Comparison of ENCODE assay signal across 8 cellular contexts in the genomic region with DNA sequence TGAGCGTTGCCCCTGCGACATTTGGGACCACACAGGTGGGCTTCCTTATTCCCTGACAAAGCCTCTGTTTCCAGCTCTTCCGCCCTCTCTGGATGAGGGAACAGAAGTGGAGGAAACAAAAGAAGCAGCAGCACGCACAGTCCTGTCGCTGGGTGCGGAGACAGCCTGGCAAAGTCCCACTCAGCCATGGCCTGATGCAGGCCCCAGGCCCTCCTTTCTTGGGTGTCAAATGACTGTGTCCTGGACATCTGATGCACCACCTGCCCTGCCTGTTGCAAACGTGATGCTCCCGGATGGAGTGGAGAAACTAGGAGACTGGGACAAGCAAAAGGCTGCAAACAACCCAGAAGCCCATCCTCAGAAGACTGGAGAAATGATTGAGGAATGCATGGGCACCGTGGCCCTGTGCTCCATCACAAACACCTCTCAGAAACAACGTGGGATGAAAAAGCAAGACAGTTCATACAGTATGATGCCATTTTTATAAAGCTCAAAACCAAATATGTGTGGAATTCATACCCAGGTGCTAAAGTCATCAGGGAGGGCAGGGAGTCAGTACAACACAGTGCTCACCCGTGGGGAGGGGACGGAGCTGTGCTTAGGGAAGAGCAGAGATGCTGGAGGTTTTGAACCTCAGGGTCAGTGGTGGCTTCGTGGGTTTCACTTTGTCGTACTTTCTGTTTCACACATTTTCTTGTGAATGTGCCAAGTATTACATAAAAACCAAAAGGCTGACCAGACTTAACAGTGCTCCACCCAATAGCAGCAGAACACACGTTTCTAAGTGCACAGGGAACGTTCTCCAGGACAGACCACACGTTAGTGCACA. TPM values are rescaled to one million over a fixed set of nuclear protein-coding genes. Genes with fewer than 3 reads are reported as not detected.
A peak's percentile ranks its signal among the peaks of the same experiment; 100 is the strongest.
DNase-seq lines count a peak whose midpoint lies in the region; ATAC-seq and TF ChIP-seq lines count a peak whose summit lies in the region.

No MANE protein-coding gene starts in this region.

- H3K4me3 ChIP-seq in RWPE2 (ENCODE audit: severe bottlenecking) (no peak overlapping the region), rectal smooth muscle tissue (ENCODE audit: low read length) (no peak overlapping the region)

- no peak for TF ChIP-seq POLR2A in erythroblast (IDR thresholded peaks at IDR 0.05; ENCODE audit: low read length)

- DNase-seq in activated CD8-positive, alpha-beta memory T cell treated with anti-CD3 and anti-CD28 coated beads, Interleukin-2, amount 10 ng/mL, durations not matched to agents 7 days and 5 days = peak; percentile 77
- DNase-seq in activated CD8-positive, alpha-beta memory T cell treated with anti-CD3 and anti-CD28 coated beads, Interleukin-2, amount 50 U/mL, for 48 hours = no peak
- DNase-seq in RWPE2 (ENCODE audit: low spot score) (no peak), fibroblast of peridontal ligament (ENCODE audit: extremely low read depth) (peak; percentile 58), retina (no peak), erythroblast (lab: John Stamatoyannopoulos, UW) (no peak)

- no peaks in the 10 kb centered on the region for H3K27me3 ChIP-seq in RWPE2 (ENCODE audit: insufficient read depth, poor library complexity, severe bottlenecking)
- no peaks in the 10 kb centered on the region for H3K27me3 ChIP-seq in rectal smooth muscle tissue (ENCODE audit: control insufficient read depth, insufficient read depth, low read length)

- peak overlapping the region; percentile 18 for H3K4me3 Mint-ChIP-seq in activated CD8-positive, alpha-beta memory T cell treated with anti-CD3 and anti-CD28 coated beads, Interleukin-2, amount 10 ng/mL, durations not matched to agents 7 days and 5 days

- H3K4me1 Mint-ChIP-seq in activated CD8-positive, alpha-beta memory T cell treated with anti-CD3 and anti-CD28 coated beads, Interleukin-2, amount 10 ng/mL, durations not matched to agents 7 days and 5 days = peaks cover 39% of the 10 kb centered on the region

- CTCF ChIA-PET in activated CD8-positive, alpha-beta memory T cell treated with anti-CD3 and anti-CD28 coated beads, Interleukin-2, amount 10 ng/mL, durations not matched to agents 7 days and 5 days (lab: Charles Lee) = interaction anchor here (0.8 to 1.7 kb wide), 2 partner anchors 10 to 152 kb away, joined by 3 to 4 read pairs; no protein-coding TSS in a partner anchor

- ATAC-seq in activated CD8-positive, alpha-beta memory T cell treated with anti-CD3 and anti-CD28 coated beads, Interleukin-2, amount 10 ng/mL, durations not matched to agents 7 days and 5 days = peak; percentile 76
- ATAC-seq in HG02852 (IDR thresholded peaks at IDR 0.05; ENCODE audit: unreplicated experiment) = peak; percentile 65
- ATAC-seq in RWPE2 (ENCODE audit: low read depth) = peak; percentile 33

- H3K4me1 ChIP-seq in RWPE2 (ENCODE audit: insufficient read depth, poor library complexity, severe bottlenecking) (no peaks in the 10 kb centered on the region), rectal smooth muscle tissue (ENCODE audit: control insufficient read depth, insufficient read depth, low read length) (peaks cover 26% of the 10 kb centered on the region)

- H3K36me3 ChIP-seq in RWPE2 (ENCODE audit: low read depth) (peaks cover 17% of the 10 kb centered on the region), rectal smooth muscle tissue (ENCODE audit: control insufficient read depth, insufficient read depth, low read length) (peaks cover 21% of the 10 kb centered on the region)

- H3K27ac ChIP-seq in RWPE2 (ENCODE audit: poor library complexity, severe bottlenecking) = no peak overlapping the region
- H3K27ac ChIP-seq in rectal smooth muscle tissue (ENCODE audit: low read depth, low read length) = peak overlapping the region; percentile 78

- peaks cover 13% of the 10 kb centered on the region for H3K36me3 Mint-ChIP-seq in activated CD8-positive, alpha-beta memory T cell treated with anti-CD3 and anti-CD28 coated beads, Interleukin-2, amount 10 ng/mL, durations not matched to agents 7 days and 5 days

- no peak overlapping the region for H3K9ac ChIP-seq in rectal smooth muscle tissue (ENCODE audit: low read length)

- no peak for TF ChIP-seq CTCF in RWPE2 (IDR thresholded peaks at IDR 0.05; ENCODE audit: poor library complexity, severe bottlenecking)

- peaks cover 9% of the 10 kb centered on the region for H3K27me3 Mint-ChIP-seq in activated CD8-positive, alpha-beta memory T cell treated with anti-CD3 and anti-CD28 coated beads, Interleukin-2, amount 10 ng/mL, durations not matched to agents 7 days and 5 days

- no peaks in the 10 kb centered on the region for H3K9me3 ChIP-seq in RWPE2 (ENCODE audit: severe bottlenecking)

- no peaks in the 10 kb centered on the region for H3K9me3 Mint-ChIP-seq in activated CD8-positive, alpha-beta memory T cell treated with anti-CD3 and anti-CD28 coated beads, Interleukin-2, amount 10 ng/mL, durations not matched to agents 7 days and 5 days (ENCODE audit: low read depth)

- peak overlapping the region; percentile 67 for H3K27ac Mint-ChIP-seq in activated CD8-positive, alpha-beta memory T cell treated with anti-CD3 and anti-CD28 coated beads, Interleukin-2, amount 10 ng/mL, durations not matched to agents 7 days and 5 days

RNA-seq across cellular contexts. Expression of gene ZMIZ2, which starts 20.9 kb away (rescaled TPM):
- 100 to 1,000 TPM; 103 to 120 TPM for total RNA-seq in activated CD8-positive, alpha-beta memory T cell treated with anti-CD3 and anti-CD28 coated beads, Interleukin-2, amount 10 ng/mL, durations not matched to agents 7 days and 5 days

RNA-seq across cellular contexts. Expression of gene PPIA, which starts 26.9 kb away (rescaled TPM):
- 1,000 to 10,000 TPM; 1,935 to 2,367 TPM for total RNA-seq in activated CD8-positive, alpha-beta memory T cell treated with anti-CD3 and anti-CD28 coated beads, Interleukin-2, amount 10 ng/mL, durations not matched to agents 7 days and 5 days

Comparison
In these comparisons a context has a peak if more than half of its experiments do, and no peak if none do; other contexts are left out.
1. DNase-seq: peak in activated CD8-positive, alpha-beta memory T cell treated with anti-CD3 and anti-CD28 coated beads, Interleukin-2, amount 10 ng/mL, durations not matched to agents 7 days and 5 days (single experiment) and fibroblast of peridontal ligament (single experiment); none in activated CD8-positive, alpha-beta memory T cell treated with anti-CD3 and anti-CD28 coated beads, Interleukin-2, amount 50 U/mL, for 48 hours (single experiment), RWPE2 (single experiment), retina (single experiment) and erythroblast (0 of 2).
2. Peak in every context shown above with its lines, with median percentiles within 50 percentile points of each other: ATAC-seq.